In the genomic region with DNA sequence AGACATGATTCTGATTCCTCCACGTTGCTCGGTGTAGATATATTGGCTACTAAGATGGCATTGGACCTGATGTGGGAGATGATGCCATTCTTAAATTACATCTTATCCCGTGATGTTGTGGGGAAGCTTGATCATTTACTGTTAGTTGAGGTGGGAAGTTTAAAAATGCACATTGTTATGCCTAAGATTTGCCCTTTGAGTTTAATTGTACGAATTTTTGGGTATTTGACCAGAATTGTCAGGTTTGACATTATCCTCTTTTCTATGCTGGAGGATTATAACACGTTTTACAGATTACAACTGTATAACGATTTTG, we compare ENCODE assay signal across 8 cellular contexts. TPM values are rescaled to one million over a fixed set of nuclear protein-coding genes. Genes with fewer than 3 reads are reported as not detected.
A peak's percentile ranks its signal among the peaks of the same experiment; 100 is the strongest.
DNase-seq lines count a peak whose midpoint lies in the region; ATAC-seq and TF ChIP-seq lines count a peak whose summit lies in the region.

No MANE protein-coding gene starts in this region.

- H3K18ac ChIP-seq in mesenchymal stem cell (ENCODE audit: low read depth in 1 of 2, low read length in 2 of 2): peak overlapping the region in 1 of 2 experiments; percentile 6

- peak overlapping the region; percentile 99 for H3K9ac ChIP-seq in mesenchymal stem cell (ENCODE audit: low read length)

- H3K14ac ChIP-seq in mesenchymal stem cell (ENCODE audit: low read length in 2 of 2): no peak overlapping the region

- H3K27ac Mint-ChIP-seq in activated naive CD4-positive, alpha-beta T cell treated with anti-CD3 and anti-CD28 coated beads, Interleukin-2, amount 50 U/mL, for 24 hours: peak overlapping the region; percentile 75
- H3K27ac Mint-ChIP-seq in MCF 10A (ENCODE audit: low read depth, unreplicated experiment): peak overlapping the region; percentile 99

- H3K4ac ChIP-seq in mesenchymal stem cell (ENCODE audit: low read depth in 1 of 2, low read length in 2 of 2): no peak overlapping the region

- CTCF ChIA-PET in MCF 10A (lab: Yijun Ruan, JAX): interaction anchor here (0.8 to 3.2 kb wide), 5 partner anchors 10 to 26 kb away, joined by 3 to 16 read pairs (median 3); no protein-coding TSS in a partner anchor

- peaks cover 3% of the 10 kb centered on the region for H3K4me1 ChIP-seq in mesenchymal stem cell (ENCODE audit: control insufficient read depth, insufficient read depth, low read depth, low read length)
- peaks cover 76% of the 10 kb centered on the region for H3K4me1 ChIP-seq in upper lobe of right lung

- peak overlapping the region; percentile 84 for H3K27ac ChIP-seq in mesenchymal stem cell (ENCODE audit: low read length, poor library complexity, severe bottlenecking)
- peak overlapping the region; percentile 99 for H3K27ac ChIP-seq in upper lobe of right lung

- no peak for DNase-seq in activated naive CD4-positive, alpha-beta T cell treated with Interleukin-2 at 50 U/mL for 16 hours
- DNase-seq in MCF 10A (ENCODE audit: unreplicated experiment) (no peak), mesenchymal stem cell (no peak), upper lobe of right lung (no peak), germinal center (ENCODE audit: low spot score) (no peak), epidermal melanocyte (ENCODE audit: insufficient read length, low spot score) (no peak), NCI-H446 treated with DMSO at 0.1 percent for 48 hours (lab: John Stamatoyannopoulos, UW) (no peak)

- peak overlapping the region; percentile 90 to 98 for H3K4me3 ChIP-seq in mesenchymal stem cell (ENCODE audit: insufficient read depth in 1 of 2, low read depth in 1 of 2, low read length in 2 of 2)
- peak overlapping the region; percentile 95 for H3K4me3 ChIP-seq in upper lobe of right lung

- peaks cover 8% of the 10 kb centered on the region for H3K79me1 ChIP-seq in mesenchymal stem cell (replicated peaks; ENCODE audit: low read length, poor library complexity, severe bottlenecking)

- H3K4me3 Mint-ChIP-seq in activated naive CD4-positive, alpha-beta T cell treated with anti-CD3 and anti-CD28 coated beads, Interleukin-2, amount 50 U/mL, for 24 hours: peak overlapping the region; percentile 92
- H3K4me3 Mint-ChIP-seq in MCF 10A (ENCODE audit: unreplicated experiment): peak overlapping the region; percentile 85

- H3K36me3 Mint-ChIP-seq in activated naive CD4-positive, alpha-beta T cell treated with anti-CD3 and anti-CD28 coated beads, Interleukin-2, amount 50 U/mL, for 24 hours: peaks cover 8% of the 10 kb centered on the region
- peaks cover 6% of the 10 kb centered on the region for H3K36me3 Mint-ChIP-seq in MCF 10A (ENCODE audit: insufficient read depth, unreplicated experiment)

- H3K36me3 ChIP-seq in mesenchymal stem cell (ENCODE audit: control insufficient read depth in 1 of 2, insufficient read depth in 2 of 2, low read depth in 1 of 2, low read length in 2 of 2): peaks cover 0 to 13% of the 10 kb centered on the region in 2 experiments
- H3K36me3 ChIP-seq in upper lobe of right lung: peaks cover 2% of the 10 kb centered on the region

- H2AFZ ChIP-seq in mesenchymal stem cell (ENCODE audit: low read depth, low read length): no peak overlapping the region

- no peak overlapping the region for H4K91ac ChIP-seq in mesenchymal stem cell (ENCODE audit: low read length)

- intact Hi-C loops in MCF 10A (cut with micrococcal nuclease): no loop called here
- intact Hi-C loops in upper lobe of right lung (cut with DNase I): no loop called here

- H2BK15ac ChIP-seq in mesenchymal stem cell (ENCODE audit: low read depth, poor library complexity, severe bottlenecking): no peak overlapping the region

- WGBS in mesenchymal stem cell: 31% methylated on average over 6 of the region's 6 CpGs

- H3K9me3 Mint-ChIP-seq in activated naive CD4-positive, alpha-beta T cell treated with anti-CD3 and anti-CD28 coated beads, Interleukin-2, amount 50 U/mL, for 24 hours: no peaks in the 10 kb centered on the region
- no peaks in the 10 kb centered on the region for H3K9me3 Mint-ChIP-seq in MCF 10A (ENCODE audit: unreplicated experiment)

- peaks cover 62% of the 10 kb centered on the region for H3K4me1 Mint-ChIP-seq in activated naive CD4-positive, alpha-beta T cell treated with anti-CD3 and anti-CD28 coated beads, Interleukin-2, amount 50 U/mL, for 24 hours
- peaks cover 46% of the 10 kb centered on the region for H3K4me1 Mint-ChIP-seq in MCF 10A (ENCODE audit: insufficient read depth, unreplicated experiment)

- no peak overlapping the region for H2BK120ac ChIP-seq in mesenchymal stem cell (ENCODE audit: low read depth, low read length)

- H2BK12ac ChIP-seq in mesenchymal stem cell (ENCODE audit: low read length in 2 of 2): no peak overlapping the region

- H3K27me3 ChIP-seq in mesenchymal stem cell (ENCODE audit: control insufficient read depth in 1 of 2, insufficient read depth in 1 of 2, low read length in 2 of 2) (no peaks in the 10 kb centered on the region), upper lobe of right lung (no peaks in the 10 kb centered on the region)

- TF ChIP-seq CTCF in MCF 10A (IDR thresholded peaks at IDR 0.05; ENCODE audit: unreplicated experiment) (no peak), upper lobe of right lung (IDR thresholded peaks at IDR 0.05) (no peak)

- POLR2A ChIA-PET in MCF 10A (lab: Yijun Ruan, JAX): interaction anchor here (0.6 to 16.2 kb wide), 14 partner anchors 8 to 1013 kb away, joined by 3 to 415 read pairs (median 7); a partner anchor contains a TSS

- H3K27me3 Mint-ChIP-seq in activated naive CD4-positive, alpha-beta T cell treated with anti-CD3 and anti-CD28 coated beads, Interleukin-2, amount 50 U/mL, for 24 hours: no peaks in the 10 kb centered on the region
- H3K27me3 Mint-ChIP-seq in MCF 10A (ENCODE audit: insufficient read depth, unreplicated experiment): no peaks in the 10 kb centered on the region

- H2AK5ac ChIP-seq in mesenchymal stem cell (ENCODE audit: low read length, severe bottlenecking): no peak overlapping the region

- H2BK5ac ChIP-seq in mesenchymal stem cell (ENCODE audit: low read depth, low read length, poor library complexity, severe bottlenecking): no peak overlapping the region

- H4K8ac ChIP-seq in mesenchymal stem cell (ENCODE audit: low read length): no peak overlapping the region

- ATAC-seq in upper lobe of right lung: no peak

- H3K23ac ChIP-seq in mesenchymal stem cell (ENCODE audit: low read length in 2 of 2): no peak overlapping the region

- BruUV-seq in MCF 10A (replicated peaks; lab: Mats Ljungman, UMichigan): no TSS peak

- H3K9me3 ChIP-seq in mesenchymal stem cell (ENCODE audit: control insufficient read depth, low read length): no peaks in the 10 kb centered on the region
- no peaks in the 10 kb centered on the region for H3K9me3 ChIP-seq in upper lobe of right lung

- peak overlapping the region; percentile 88 for H3K4me2 ChIP-seq in mesenchymal stem cell (ENCODE audit: low read length, poor library complexity, severe bottlenecking)

RNA-seq across cellular contexts. Expression of a gene that starts 1.6 kb away (rescaled TPM):
- 50.7 and 70.2 TPM in 2 replicates for total RNA-seq in MCF 10A (2022)
- polyA plus RNA-seq in mesenchymal stem cell (2013, experiment 1 of 2): 28.3 TPM
- polyA plus RNA-seq in mesenchymal stem cell (2013, experiment 2 of 2): 28.2 TPM
- 42.3 TPM for total RNA-seq in upper lobe of right lung

RNA-seq across cellular contexts. Expression of a gene that starts 49.6 kb away (rescaled TPM):
- total RNA-seq in MCF 10A (2022): 26.5 and 31.4 TPM in 2 replicates
- polyA plus RNA-seq in mesenchymal stem cell (2013, experiment 1 of 2): 23.5 TPM
- 23.2 TPM for polyA plus RNA-seq in mesenchymal stem cell (2013, experiment 2 of 2)
- total RNA-seq in upper lobe of right lung: 31.5 TPM
